ENCODE assay signal across 9 cellular contexts in the genomic region with DNA sequence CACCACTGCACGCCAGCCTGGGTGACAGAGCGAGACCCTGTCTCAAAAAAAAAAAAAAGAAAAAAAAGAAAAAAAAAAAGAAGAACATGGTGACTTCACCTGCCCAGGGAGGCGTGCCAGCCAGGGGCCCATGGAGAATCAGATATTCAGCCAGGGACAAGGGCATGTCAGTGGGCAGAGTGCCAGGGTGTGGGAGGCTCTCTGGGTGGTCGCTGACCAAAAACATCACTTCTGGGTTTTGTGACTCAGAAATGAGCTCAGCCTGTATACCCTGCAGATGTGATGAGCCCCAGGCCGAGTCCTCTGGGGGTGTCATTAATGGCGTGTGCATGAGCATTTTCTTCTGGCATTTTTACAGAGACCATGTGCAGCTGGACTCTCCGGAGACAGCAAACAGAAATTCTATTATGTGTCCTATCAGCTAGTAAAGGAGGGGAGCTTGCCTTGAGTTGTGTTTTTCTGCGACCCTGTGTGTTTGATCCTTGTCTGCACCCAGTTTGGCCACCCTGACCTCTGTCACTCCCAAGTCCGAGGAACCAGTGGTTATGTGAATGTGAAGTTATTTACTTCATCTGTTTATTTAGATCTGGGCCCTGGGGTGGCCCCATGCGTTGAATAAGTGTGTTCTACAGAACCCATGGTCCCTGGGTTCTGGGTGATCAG. TPM values are rescaled to one million over a fixed set of nuclear protein-coding genes. Genes with fewer than 3 reads are reported as not detected.
DNase-seq lines count a peak whose midpoint lies in the region; ATAC-seq and TF ChIP-seq lines count a peak whose summit lies in the region.
"Had no signal": no experiment of that assay in that cellular context is flagged by ENCODE, and none has a peak within 500 bp of the region (broad histone marks: within the 10 kb centered on the region; RNA-seq: fewer than 3 reads in every experiment).

No MANE protein-coding gene starts in this region.

- DNase-seq in activated CD4-positive, alpha-beta T cell treated with anti-CD3 and anti-CD28 coated beads, Interleukin-2, amount 50 U/mL, for 48 hours, result peak; percentile 74 to 81
- no peak for DNase-seq in activated CD4-positive, alpha-beta T cell treated with anti-CD3 and anti-CD28 coated beads for 1 hour
- DNase-seq in activated naive CD4-positive, alpha-beta T cell treated with anti-CD3 and anti-CD28 coated beads, Interleukin-2, amount 50 U/mL, for 16 hours, result peak; percentile 60
- peak; percentile 59 for DNase-seq in kidney glomerular epithelial cell (lab: John Stamatoyannopoulos, UW)
- peak; percentile 35 to 75 for DNase-seq in stimulated activated effector memory CD8-positive, alpha-beta T cell treated with anti-CD3 and anti-CD28 coated beads, Interleukin-12 subunit alpha, Interleukin-12 subunit beta, amount 100 ng/mL, for 72 hours (ENCODE audit: low spot score in 2 of 2)
- DNase-seq in dorsolateral prefrontal cortex, result no peak
- no peak for DNase-seq in GDM1 (lab: John Stamatoyannopoulos, UW)
- no peak for DNase-seq in NCI-H226
- DNase-seq: NCI-H526 treated with DMSO at 0.1 percent for 48 hours had no signal

- H3K9me3 Mint-ChIP-seq in stimulated activated effector memory CD8-positive, alpha-beta T cell treated with anti-CD3 and anti-CD28 coated beads, Interleukin-12 subunit alpha, Interleukin-12 subunit beta, amount 100 ng/mL, for 72 hours, result peaks cover 2% of the 10 kb centered on the region

- H3K36me3 Mint-ChIP-seq in stimulated activated effector memory CD8-positive, alpha-beta T cell treated with anti-CD3 and anti-CD28 coated beads, Interleukin-12 subunit alpha, Interleukin-12 subunit beta, amount 100 ng/mL, for 72 hours, result peaks cover 5% of the 10 kb centered on the region

- H3K4me1 Mint-ChIP-seq in stimulated activated effector memory CD8-positive, alpha-beta T cell treated with anti-CD3 and anti-CD28 coated beads, Interleukin-12 subunit alpha, Interleukin-12 subunit beta, amount 100 ng/mL, for 72 hours, result peaks cover 83% of the 10 kb centered on the region

- intact Hi-C loops in dorsolateral prefrontal cortex (cut with DNase I), result no loop called here

- H3K27ac Mint-ChIP-seq in stimulated activated effector memory CD8-positive, alpha-beta T cell treated with anti-CD3 and anti-CD28 coated beads, Interleukin-12 subunit alpha, Interleukin-12 subunit beta, amount 100 ng/mL, for 72 hours, result peak overlapping the region; percentile 74

- peak overlapping the region in 11 of 59 donors; percentile 0 to 52 (median 15) for H3K27ac ChIP-seq in dorsolateral prefrontal cortex

- TF ChIP-seq CTCF in dorsolateral prefrontal cortex (IDR thresholded peaks at IDR 0.05 in 54 of 56, conservative IDR thresholded peaks at IDR 0.05 in 2 of 56; ENCODE audit: low read depth in 1 of 56, partially characterized antibody in 56 of 56), result no peak

- peak; percentile 92 for ATAC-seq in stimulated activated effector memory CD8-positive, alpha-beta T cell treated with anti-CD3 and anti-CD28 coated beads, Interleukin-12 subunit alpha, Interleukin-12 subunit beta, amount 100 ng/mL, for 72 hours

- no peak overlapping the region for H3K4me3 ChIP-seq in dorsolateral prefrontal cortex

- H3K4me3 Mint-ChIP-seq in stimulated activated effector memory CD8-positive, alpha-beta T cell treated with anti-CD3 and anti-CD28 coated beads, Interleukin-12 subunit alpha, Interleukin-12 subunit beta, amount 100 ng/mL, for 72 hours, result peak overlapping the region; percentile 26

- H3K27me3 ChIP-seq in dorsolateral prefrontal cortex, result no peaks in the 10 kb centered on the region

RNA-seq across cellular contexts. Expression of a gene that starts 53.6 kb away (rescaled TPM):
- total RNA-seq in dorsolateral prefrontal cortex, result 100 to 1,000 TPM in 90 of 120 experiments, 10 to 100 TPM in 30; 54.7 to 211 (median 113) TPM

Comparison
In these comparisons a context has a peak if more than half of its experiments do, and no peak if none do; other contexts are left out.
1. DNase-seq: peak in activated CD4-positive, alpha-beta T cell treated with anti-CD3 and anti-CD28 coated beads, Interleukin-2, amount 50 U/mL, for 48 hours (2 of 2), activated naive CD4-positive, alpha-beta T cell treated with anti-CD3 and anti-CD28 coated beads, Interleukin-2, amount 50 U/mL, for 16 hours (single experiment), kidney glomerular epithelial cell (single experiment) and stimulated activated effector memory CD8-positive, alpha-beta T cell treated with anti-CD3 and anti-CD28 coated beads, Interleukin-12 subunit alpha, Interleukin-12 subunit beta, amount 100 ng/mL, for 72 hours (2 of 2); none in activated CD4-positive, alpha-beta T cell treated with anti-CD3 and anti-CD28 coated beads for 1 hour (single experiment), dorsolateral prefrontal cortex (0 of 10), GDM1 (single experiment) and NCI-H226 (single experiment).